In the genomic region with DNA sequence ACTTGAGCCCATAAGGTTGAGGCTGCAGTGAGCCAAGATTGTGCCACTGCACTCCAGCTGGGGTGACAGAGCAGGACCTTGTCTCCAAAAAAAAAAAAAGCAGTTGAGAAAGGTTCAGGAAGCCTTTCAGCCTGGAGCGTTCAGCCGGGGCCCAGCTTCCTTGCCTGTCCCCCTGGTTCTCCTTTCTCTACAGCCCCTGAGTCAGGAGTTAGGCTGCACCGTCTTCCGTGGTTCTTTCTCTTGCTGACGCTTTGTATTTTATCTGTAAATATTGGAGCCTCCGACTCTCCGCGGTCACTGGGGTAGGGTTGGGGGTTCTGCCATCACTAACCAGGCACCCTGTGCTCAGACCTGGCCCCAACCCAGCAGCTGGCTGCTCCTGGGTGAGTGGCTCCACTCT, we compare ENCODE assay signal across 18 cellular contexts.
"Had no signal": no experiment of that assay in that cellular context is flagged by ENCODE, and none has a peak within 500 bp of the region (broad histone marks: within the 10 kb centered on the region; RNA-seq: fewer than 3 reads in every experiment).

No MANE protein-coding gene starts in this region.

- H3K27ac ChIP-seq: epithelial cell of prostate, gastroesophageal sphincter, prostate gland, VCaP had no signal

- H3K9me3 ChIP-seq: gastroesophageal sphincter, prostate gland, sigmoid colon had no signal

- H3K4me1 ChIP-seq: prostate gland, sigmoid colon had no signal

- H3K27me3 ChIP-seq: gastroesophageal sphincter, sigmoid colon had no signal

- H3K27ac Mint-ChIP-seq: activated naive CD8-positive, alpha-beta T cell treated with anti-CD3 and anti-CD28 coated beads, Interleukin-2, amount 50 U/mL, for 24 hours; natural killer cell treated with Interleukin-12 subunit alpha and Interleukin-12 subunit beta and Interleukin-15 and Interleukin-18, amount 100 ng/mL, for 72 hours; stimulated activated naive B cell treated with anti-CD40 and anti-IgM and Interleukin-4, amounts not matched to agents 10 μg/mL and 1 μg/mL and 100 μg/mL, for 72 hours; T-cell had no signal

- H3K9me3 Mint-ChIP-seq: stimulated activated naive B cell treated with anti-CD40 and anti-IgM and Interleukin-4, amounts not matched to agents 10 μg/mL and 1 μg/mL and 100 μg/mL, for 72 hours; T-cell had no signal

- H3K4me3 ChIP-seq: gastroesophageal sphincter, prostate gland, sigmoid colon had no signal

- H3K27me3 Mint-ChIP-seq: activated naive CD8-positive, alpha-beta T cell treated with anti-CD3 and anti-CD28 coated beads, Interleukin-2, amount 50 U/mL, for 24 hours; natural killer cell treated with Interleukin-12 subunit alpha and Interleukin-12 subunit beta and Interleukin-15 and Interleukin-18, amount 100 ng/mL, for 72 hours; stimulated activated naive B cell treated with anti-CD40 and anti-IgM and Interleukin-4, amounts not matched to agents 10 μg/mL and 1 μg/mL and 100 μg/mL, for 72 hours; T-cell had no signal

- ATAC-seq: activated naive CD8-positive, alpha-beta T cell treated with anti-CD3 and anti-CD28 coated beads, Interleukin-2, amount 50 U/mL, for 24 hours; gastroesophageal sphincter; natural killer cell treated with Interleukin-12 subunit alpha and Interleukin-12 subunit beta and Interleukin-15 and Interleukin-18, amount 100 ng/mL, for 72 hours; stimulated activated naive B cell treated with anti-CD40 and anti-IgM and Interleukin-4, amounts not matched to agents 10 μg/mL and 1 μg/mL and 100 μg/mL, for 72 hours; T-cell had no signal

- DNase-seq: activated CD4-positive, alpha-beta T cell treated with anti-CD3 and anti-CD28 coated beads for 1 hour; activated CD4-positive, alpha-beta T cell treated with anti-CD3 and anti-CD28 coated beads, Interleukin-2, amount 50 U/mL, for 4 hours; activated naive CD4-positive, alpha-beta T cell treated with Interleukin-2 at 50 U/mL for 16 hours; activated naive CD8-positive, alpha-beta T cell treated with anti-CD3 and anti-CD28 coated beads, Interleukin-2, amount 50 U/mL, for 24 hours; activated T-cell treated with anti-CD3 and anti-CD28 coated beads for 4 hours; cerebellar nuclear complex; dermis blood vessel endothelial cell; sigmoid colon; stimulated activated CD4-positive, alpha-beta T cell treated with anti-CD3 and anti-CD28 coated beads, Interleukin-12 subunit alpha, Interleukin-12 subunit beta, amount 100 ng/mL, for 4 hours; stimulated activated naive B cell treated with anti-CD40 and anti-IgM and Interleukin-4, amounts not matched to agents 10 μg/mL and 1 μg/mL and 100 μg/mL, for 72 hours; T-cell; T1000; trophoblast cell had no signal

- H3K4me3 Mint-ChIP-seq: activated naive CD8-positive, alpha-beta T cell treated with anti-CD3 and anti-CD28 coated beads, Interleukin-2, amount 50 U/mL, for 24 hours; natural killer cell treated with Interleukin-12 subunit alpha and Interleukin-12 subunit beta and Interleukin-15 and Interleukin-18, amount 100 ng/mL, for 72 hours; stimulated activated naive B cell treated with anti-CD40 and anti-IgM and Interleukin-4, amounts not matched to agents 10 μg/mL and 1 μg/mL and 100 μg/mL, for 72 hours; T-cell had no signal
